10 cellular contexts compared by ENCODE assay signal in genomic region chr9:4238522-4238921, GRCh38.
DNase-seq lines count a peak whose midpoint lies in the region; ATAC-seq, FAIRE-seq and TF ChIP-seq lines count a peak whose summit lies in the region.
"Had no signal": no experiment of that assay in that cellular context is flagged by ENCODE, and none has a peak within 500 bp of the region (broad histone marks: within the 10 kb centered on the region; RNA-seq: fewer than 3 reads in every experiment).

No MANE protein-coding gene starts in this region.

- in situ Hi-C loops in ACHN (cut with HindIII; ENCODE audit: low pct_ligation_motif_present, low pct_unique_long_range_greater_than_20kb, low sequenced_read_pairs) = no loop called here
- in situ Hi-C loops in GM23248 (cut with MboI) = no loop called here

- H3K27ac Mint-ChIP-seq in astrocyte (ENCODE audit: unreplicated experiment) = peak overlapping the region; percentile 93
- H3K27ac Mint-ChIP-seq in activated CD4-positive, alpha-beta T cell treated with anti-CD3 and anti-CD28 coated beads, Interleukin-2, amount 10 ng/mL, durations not matched to agents 7 days and 5 days = no peak overlapping the region

- H3K27ac ChIP-seq in GM23248 = peak overlapping the region; percentile 79
- peak overlapping the region; percentile 91 for H3K27ac ChIP-seq in astrocyte (ENCODE audit: low read depth, low read length)
- no peak overlapping the region for H3K27ac ChIP-seq in left lung

- H3K9me2 ChIP-seq in GM23248 (ENCODE audit: insufficient read depth) = no peaks in the 10 kb centered on the region

- H4K20me1 ChIP-seq in GM23248 (ENCODE audit: insufficient read depth) (no peaks in the 10 kb centered on the region), astrocyte (ENCODE audit: insufficient read depth, low read length) (no peaks in the 10 kb centered on the region)

- peaks cover 29% of the 10 kb centered on the region for H3K4me1 ChIP-seq in GM23248 (ENCODE audit: insufficient read depth)
- peaks cover 31% of the 10 kb centered on the region for H3K4me1 ChIP-seq in astrocyte (ENCODE audit: insufficient read depth, low read length)
- H3K4me1 ChIP-seq in left lung = peaks cover 5 to 7% of the 10 kb centered on the region in 2 donors

- H3K36me3 ChIP-seq in GM23248 (ENCODE audit: low read depth) (no peaks in the 10 kb centered on the region), astrocyte (ENCODE audit: insufficient read depth, low read length) (no peaks in the 10 kb centered on the region), left lung (no peaks in the 10 kb centered on the region)

- H3K4me3 ChIP-seq in GM23248 = peak overlapping the region; percentile 20; the same call in 1 of the 2 replicates
- peak overlapping the region; percentile 27 for H3K4me3 ChIP-seq in astrocyte (ENCODE audit: insufficient read depth, low read depth, low read length)
- H3K4me3 ChIP-seq in left lung = no peak overlapping the region

- H3K27me3 Mint-ChIP-seq in astrocyte (ENCODE audit: low read depth, unreplicated experiment) = no peaks in the 10 kb centered on the region
- H3K27me3 Mint-ChIP-seq in activated CD4-positive, alpha-beta T cell treated with anti-CD3 and anti-CD28 coated beads, Interleukin-2, amount 10 ng/mL, durations not matched to agents 7 days and 5 days = no peaks in the 10 kb centered on the region

- H3K9ac ChIP-seq in GM23248 (peak overlapping the region; percentile 55), astrocyte (ENCODE audit: low read length) (peak overlapping the region; percentile 80)

- H3F3A ChIP-seq in GM23248 (ENCODE audit: insufficient read depth) = peaks cover 39% of the 10 kb centered on the region

- intact Hi-C loops in left lung (cut with DNase I) = no loop called here

- H3K4me1 Mint-ChIP-seq in astrocyte (ENCODE audit: low read depth, unreplicated experiment) = peaks cover 62% of the 10 kb centered on the region
- H3K4me1 Mint-ChIP-seq in activated CD4-positive, alpha-beta T cell treated with anti-CD3 and anti-CD28 coated beads, Interleukin-2, amount 10 ng/mL, durations not matched to agents 7 days and 5 days = peaks cover 19% of the 10 kb centered on the region

- DNase-seq in ACHN (peak; percentile 40), GM23248 (peak; percentile 87), astrocyte (ENCODE audit: low read depth) (peak; percentile 83), left lung (no peak), RPMI8226 (no peak), DMS 273 (lab: John Stamatoyannopoulos, UW; ENCODE audit: unreplicated experiment) (no peak)
- DNase-seq in activated CD4-positive, alpha-beta T cell treated with anti-CD3 and anti-CD28 coated beads, Interleukin-2, amount 10 ng/mL, durations not matched to agents 7 days and 5 days = no peak
- no peak for DNase-seq in stimulated activated CD4-positive, alpha-beta T cell treated with anti-CD3 and anti-CD28 coated beads, Interleukin-1b, Interleukin-23, amount 100 ng/mL, for 48 hours
- DNase-seq: kidney, NCI-H2081 had no signal

- H3K9me3 ChIP-seq in GM23248 (ENCODE audit: low read depth) (no peaks in the 10 kb centered on the region), astrocyte (ENCODE audit: insufficient read depth, low read depth, low read length) (no peaks in the 10 kb centered on the region), left lung (no peaks in the 10 kb centered on the region)

- H2AFZ ChIP-seq in GM23248 (no peak overlapping the region), astrocyte (ENCODE audit: low read depth, low read length) (no peak overlapping the region)

- H3K79me2 ChIP-seq in GM23248 (ENCODE audit: insufficient read depth) (peaks cover 71% of the 10 kb centered on the region), astrocyte (ENCODE audit: insufficient read depth, low read length) (peaks cover 79% of the 10 kb centered on the region)

- CTCF ChIA-PET in activated CD4-positive, alpha-beta T cell treated with anti-CD3 and anti-CD28 coated beads, Interleukin-2, amount 10 ng/mL, durations not matched to agents 7 days and 5 days (lab: Charles Lee) = no interaction called here

- H3K27me3 ChIP-seq in GM23248 (replicated peaks; ENCODE audit: insufficient read depth) = no peaks in the 10 kb centered on the region
- H3K27me3 ChIP-seq in astrocyte (ENCODE audit: insufficient read depth, low read length) = no peaks in the 10 kb centered on the region
- H3K27me3 ChIP-seq in left lung = no peaks in the 10 kb centered on the region

- peaks cover 4% of the 10 kb centered on the region for H3K9me3 Mint-ChIP-seq in astrocyte (ENCODE audit: unreplicated experiment)
- peaks cover 2% of the 10 kb centered on the region for H3K9me3 Mint-ChIP-seq in activated CD4-positive, alpha-beta T cell treated with anti-CD3 and anti-CD28 coated beads, Interleukin-2, amount 10 ng/mL, durations not matched to agents 7 days and 5 days

- ATAC-seq in left lung = peak; percentile 23

- H3K36me3 Mint-ChIP-seq in astrocyte (ENCODE audit: low read depth, unreplicated experiment) = peaks cover 8% of the 10 kb centered on the region
- no peaks in the 10 kb centered on the region for H3K36me3 Mint-ChIP-seq in activated CD4-positive, alpha-beta T cell treated with anti-CD3 and anti-CD28 coated beads, Interleukin-2, amount 10 ng/mL, durations not matched to agents 7 days and 5 days (ENCODE audit: low read depth)

- H3K4me3 Mint-ChIP-seq in astrocyte (ENCODE audit: unreplicated experiment) = no peak overlapping the region
- no peak overlapping the region for H3K4me3 Mint-ChIP-seq in activated CD4-positive, alpha-beta T cell treated with anti-CD3 and anti-CD28 coated beads, Interleukin-2, amount 10 ng/mL, durations not matched to agents 7 days and 5 days

- WGBS in GM23248 (ENCODE audit: low coverage in 1 of 2, low lambda C conversion rate in 2 of 2, missing lambda C conversion rate in 2 of 2), 2 experiments = 17 to 23% methylated on average over 4 of the region's 4 CpGs

- TF ChIP-seq CTCF in astrocyte (IDR thresholded peaks at IDR 0.05; ENCODE audit: insufficient read depth, low read depth, low read length) (no peak), left lung (IDR thresholded peaks at IDR 0.05) (no peak)

- H3K4me2 ChIP-seq in GM23248 (ENCODE audit: unreplicated experiment) (peak overlapping the region; percentile 48), astrocyte (ENCODE audit: low read length) (peak overlapping the region; percentile 77)

- peak; percentile 72 for FAIRE-seq in astrocyte (lab: Jason Lieb, UNC)
- FAIRE-seq: kidney had no signal

- POLR2A ChIA-PET in activated CD4-positive, alpha-beta T cell treated with anti-CD3 and anti-CD28 coated beads, Interleukin-2, amount 10 ng/mL, durations not matched to agents 7 days and 5 days (lab: Charles Lee) = no interaction called here

Comparison
In these comparisons a context has a peak if more than half of its experiments do, and no peak if none do; other contexts are left out.
1. DNase-seq: peak in ACHN (single experiment), GM23248 (single experiment) and astrocyte (single experiment); none in left lung (0 of 2), RPMI8226 (single experiment), activated CD4-positive, alpha-beta T cell treated with anti-CD3 and anti-CD28 coated beads, Interleukin-2, amount 10 ng/mL, durations not matched to agents 7 days and 5 days (single experiment), stimulated activated CD4-positive, alpha-beta T cell treated with anti-CD3 and anti-CD28 coated beads, Interleukin-1b, Interleukin-23, amount 100 ng/mL, for 48 hours (single experiment) and DMS 273 (single experiment).
2. H3K27ac ChIP-seq: peak in GM23248 (single experiment) and astrocyte (single experiment); none in left lung (0 of 2).
3. H3K4me3 ChIP-seq: peak in GM23248 (single experiment) and astrocyte (single experiment); none in left lung (0 of 2).